In genomic region chr3:23710555-23710954, GRCh38 we compare ENCODE assay signal across 14 cellular contexts.
DNase-seq lines count a peak whose midpoint lies in the region; TF ChIP-seq lines count a peak whose summit lies in the region.
"Had no signal": no experiment of that assay in that cellular context is flagged by ENCODE, and none has a peak within 500 bp of the region (broad histone marks: within the 10 kb centered on the region; RNA-seq: fewer than 3 reads in every experiment).

No MANE protein-coding gene starts in this region.

- TF ChIP-seq CTCF in uterus (IDR thresholded peaks at IDR 0.05), result no peak
- no peak for TF ChIP-seq CTCF in WERI-Rb-1 (IDR thresholded peaks at IDR 0.05; ENCODE audit: low read depth, low read length)

- no peak for TF ChIP-seq POLR2A in uterus (IDR thresholded peaks at IDR 0.05)

- H3K27ac ChIP-seq in uterus (no peak overlapping the region), WERI-Rb-1 (no peak overlapping the region)
- H3K27ac ChIP-seq: A549, SK-N-MC had no signal

- H3K9me3 ChIP-seq in uterus (no peaks in the 10 kb centered on the region), WERI-Rb-1 (ENCODE audit: severe bottlenecking) (peaks cover 3% of the 10 kb centered on the region)
- H3K9me3 ChIP-seq: A549 had no signal

- H3K4me3 ChIP-seq in uterus, result no peak overlapping the region
- no peak overlapping the region for H3K4me3 ChIP-seq in WERI-Rb-1 (ENCODE audit: low read depth, low read length)
- H3K4me3 ChIP-seq: A549, lung, SK-N-MC had no signal

- H3K4me1 ChIP-seq in uterus, result no peaks in the 10 kb centered on the region

- no peaks in the 10 kb centered on the region for H3K36me3 ChIP-seq in uterus
- H3K36me3 ChIP-seq in WERI-Rb-1, result no peaks in the 10 kb centered on the region

- H3K27me3 ChIP-seq in uterus (no peaks in the 10 kb centered on the region), WERI-Rb-1 (ENCODE audit: insufficient read depth, low read depth, severe bottlenecking) (no peaks in the 10 kb centered on the region)

- peak; percentile 26 for DNase-seq in NCI-H82 (lab: John Stamatoyannopoulos, UW)
- DNase-seq in NCI-H82 treated with DMSO at 0.1 percent for 48 hours (lab: John Stamatoyannopoulos, UW; ENCODE audit: unreplicated experiment), result no peak
- DNase-seq in fibroblast of gingiva (ENCODE audit: low read depth), result peak; percentile 9
- DNase-seq in kidney tubule cell (ENCODE audit: low spot score), result peak; percentile 43
- peak; percentile 26 to 64 for DNase-seq in uterus
- DNase-seq in WERI-Rb-1, result no peak
- no peak for DNase-seq in DMS79 treated with DMSO at 0.1 percent for 48 hours (lab: John Stamatoyannopoulos, UW)
- no peak for DNase-seq in NOMO-1 treated with DMSO at 0.1 percent for 48 hours (lab: John Stamatoyannopoulos, UW; ENCODE audit: unreplicated experiment)
- DNase-seq: DND-41, NCI-H446 treated with DMSO at 0.1 percent for 48 hours, substantia nigra had no signal

- intact Hi-C loops in uterus (cut with DNase I; ENCODE audit: low total_unique reads), result no loop called here

Comparison
In these comparisons a context has a peak if more than half of its experiments do, and no peak if none do; other contexts are left out.
1. DNase-seq: peak in NCI-H82 (single experiment), fibroblast of gingiva (single experiment), kidney tubule cell (single experiment) and uterus (2 of 2); none in NCI-H82 treated with DMSO at 0.1 percent for 48 hours (single experiment), WERI-Rb-1 (single experiment), DMS79 treated with DMSO at 0.1 percent for 48 hours (single experiment) and NOMO-1 treated with DMSO at 0.1 percent for 48 hours (single experiment).